In genomic region chr15:89333959-89334509, GRCh38 we compare ENCODE assay signal across 8 cellular contexts. TPM values are rescaled to one million over a fixed set of nuclear protein-coding genes. Genes with fewer than 3 reads are reported as not detected.
A peak's percentile ranks its signal among the peaks of the same experiment; 100 is the strongest.
DNase-seq lines count a peak whose midpoint lies in the region; ATAC-seq, FAIRE-seq and TF ChIP-seq lines count a peak whose summit lies in the region.

No MANE protein-coding gene starts in this region.

- H3K27me3 Mint-ChIP-seq in activated naive CD8-positive, alpha-beta T cell treated with anti-CD3 and anti-CD28 coated beads, Interleukin-2, amount 10 ng/mL, durations not matched to agents 7 days and 5 days, result peaks cover 5% of the 10 kb centered on the region

- no peaks in the 10 kb centered on the region for H3K27me3 ChIP-seq in thymus (ENCODE audit: control insufficient read depth, insufficient read depth)

- POLR2A ChIA-PET in activated naive CD8-positive, alpha-beta T cell treated with anti-CD3 and anti-CD28 coated beads, Interleukin-2, amount 10 ng/mL, durations not matched to agents 7 days and 5 days (lab: Charles Lee), result interaction anchor here (0.8 to 2.0 kb wide), 5 partner anchors 11 to 423 kb away, joined by 3 to 10 read pairs (median 3); partner anchors contain the start of genes ABHD2, FANCI and TICRR

- H3K36me3 Mint-ChIP-seq in activated naive CD8-positive, alpha-beta T cell treated with anti-CD3 and anti-CD28 coated beads, Interleukin-2, amount 10 ng/mL, durations not matched to agents 7 days and 5 days, result peaks cover 34% of the 10 kb centered on the region

- peaks cover 55% of the 10 kb centered on the region for H3K4me1 Mint-ChIP-seq in activated naive CD8-positive, alpha-beta T cell treated with anti-CD3 and anti-CD28 coated beads, Interleukin-2, amount 10 ng/mL, durations not matched to agents 7 days and 5 days

- peak; percentile 70 for DNase-seq in GM12892 (ENCODE audit: insufficient read length)
- DNase-seq in activated naive CD8-positive, alpha-beta T cell treated with anti-CD3 and anti-CD28 coated beads, Interleukin-2, amount 10 ng/mL, durations not matched to agents 7 days and 5 days, result no peak
- DNase-seq in kidney, result no peak
- DNase-seq in D341Med (ENCODE audit: low spot score), result no peak
- no peak for DNase-seq in NAMALWA (ENCODE audit: low spot score)
- DNase-seq in COLO829 (ENCODE audit: low spot score), result no peak

- intact Hi-C loops in kidney (cut with DNase I), result no loop called here

- TF ChIP-seq POLR2A in GM12892 (IDR thresholded peaks at IDR 0.05; ENCODE audit: low read depth, low read length), result no peak

- ATAC-seq in HG02840 (IDR thresholded peaks at IDR 0.05; ENCODE audit: low FRiP score, unreplicated experiment), result peak; percentile 21
- no peak for ATAC-seq in activated naive CD8-positive, alpha-beta T cell treated with anti-CD3 and anti-CD28 coated beads, Interleukin-2, amount 10 ng/mL, durations not matched to agents 7 days and 5 days (ENCODE audit: low read depth)

- H3K27ac ChIP-seq in kidney (ENCODE audit: low read depth in 2 of 2, low read length in 2 of 2) (peak overlapping the region; percentile 88 to 93), thymus (ENCODE audit: low read depth) (peak overlapping the region; percentile 98)

- FAIRE-seq in GM12892 (lab: Jason Lieb, UNC) (no peak), kidney (lab: Jason Lieb, UNC) (no peak)

- peak overlapping the region; percentile 86 for H3K4me3 Mint-ChIP-seq in activated naive CD8-positive, alpha-beta T cell treated with anti-CD3 and anti-CD28 coated beads, Interleukin-2, amount 10 ng/mL, durations not matched to agents 7 days and 5 days

- H3K4me1 ChIP-seq in kidney (ENCODE audit: control insufficient read depth in 1 of 2, insufficient read depth in 1 of 2, low read depth in 1 of 2, low read length in 2 of 2), result peaks cover 10 to 31% of the 10 kb centered on the region in 2 donors
- H3K4me1 ChIP-seq in thymus (ENCODE audit: control insufficient read depth, insufficient read depth, low read length), result peaks cover 44% of the 10 kb centered on the region

- 4% methylated on average over 43 of the region's 43 CpGs for WGBS in thymus

- TF ChIP-seq CTCF in kidney (IDR thresholded peaks at IDR 0.05; ENCODE audit: borderline replicate concordance, extremely low read depth, insufficient read depth), result no peak

- H3K9me3 Mint-ChIP-seq in activated naive CD8-positive, alpha-beta T cell treated with anti-CD3 and anti-CD28 coated beads, Interleukin-2, amount 10 ng/mL, durations not matched to agents 7 days and 5 days, result no peaks in the 10 kb centered on the region

- peaks cover 24 to 38% of the 10 kb centered on the region in 2 donors for H3K36me3 ChIP-seq in kidney (ENCODE audit: control insufficient read depth in 1 of 2, insufficient read depth in 2 of 2, low read length in 2 of 2)
- peaks cover 39% of the 10 kb centered on the region for H3K36me3 ChIP-seq in thymus (ENCODE audit: control insufficient read depth, insufficient read depth)

- H3K27ac Mint-ChIP-seq in activated naive CD8-positive, alpha-beta T cell treated with anti-CD3 and anti-CD28 coated beads, Interleukin-2, amount 10 ng/mL, durations not matched to agents 7 days and 5 days, result peak overlapping the region; percentile 70

- H3K4me3 ChIP-seq in kidney (ENCODE audit: low read length in 2 of 2) (peak overlapping the region; percentile 90 to 91), thymus (ENCODE audit: low read length) (peak overlapping the region; percentile 84)

- H3K9ac ChIP-seq in kidney (ENCODE audit: low read length in 2 of 2), result peak overlapping the region; percentile 44 to 86

- no peaks in the 10 kb centered on the region for H3K9me3 ChIP-seq in kidney (ENCODE audit: control insufficient read depth in 1 of 2, low read length in 2 of 2)
- no peaks in the 10 kb centered on the region for H3K9me3 ChIP-seq in thymus (ENCODE audit: control insufficient read depth)

RNA-seq across cellular contexts. Expression of gene POLG, which starts 0.6 kb away (rescaled TPM):
- polyA plus RNA-seq in GM12892 (2012; ENCODE audit: missing spikeins), result 32.4 TPM
- total RNA-seq in activated naive CD8-positive, alpha-beta T cell treated with anti-CD3 and anti-CD28 coated beads, Interleukin-2, amount 10 ng/mL, durations not matched to agents 7 days and 5 days, result 100 to 1,000 TPM; 138 to 139 TPM
- total RNA-seq in kidney, result 72.4 TPM
- 28.6 TPM for polyA plus RNA-seq in kidney (ENCODE audit: insufficient read depth, low read depth, low replicate concordance)
- polyA plus RNA-seq in thymus, result 80.5 TPM
